19 cellular contexts compared by ENCODE assay signal in the genomic region with DNA sequence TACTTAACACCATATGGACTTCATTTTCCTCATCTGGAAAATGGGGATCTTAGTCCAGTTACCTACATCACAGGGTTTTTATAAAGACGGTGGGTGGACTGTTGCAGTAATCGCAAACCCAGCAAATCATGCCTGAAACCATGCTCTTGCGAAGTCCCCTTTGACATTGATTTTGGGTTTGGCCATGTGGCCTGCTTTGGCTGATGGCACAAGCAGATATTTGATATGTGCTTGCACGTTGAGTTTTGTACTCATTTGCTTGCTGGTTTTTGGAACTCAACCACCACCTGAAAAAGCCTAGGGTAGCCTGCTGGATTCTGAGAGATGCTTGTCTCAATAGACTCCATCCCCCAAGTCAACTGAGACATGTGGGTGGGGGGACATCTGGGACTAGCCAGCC. TPM values are rescaled to one million over a fixed set of nuclear protein-coding genes. Genes with fewer than 3 reads are reported as not detected.
A peak's percentile ranks its signal among the peaks of the same experiment; 100 is the strongest.
DNase-seq lines count a peak whose midpoint lies in the region; ATAC-seq and TF ChIP-seq lines count a peak whose summit lies in the region.
"Had no signal": no experiment of that assay in that cellular context is flagged by ENCODE, and none has a peak within 500 bp of the region (broad histone marks: within the 10 kb centered on the region; RNA-seq: fewer than 3 reads in every experiment).

No MANE protein-coding gene starts in this region.

- H3K4me1 Mint-ChIP-seq in MCF 10A (ENCODE audit: insufficient read depth, unreplicated experiment), result peaks cover 15% of the 10 kb centered on the region
- peaks cover 26% of the 10 kb centered on the region for H3K4me1 Mint-ChIP-seq in activated CD4-positive, alpha-beta memory T cell treated with anti-CD3 and anti-CD28 coated beads for 36 hours (ENCODE audit: low read depth)
- H3K4me1 Mint-ChIP-seq: B cell, GM23338 had no signal

- 93% methylated on average over 4 of the region's 4 CpGs for WGBS in mammary epithelial cell (ENCODE audit: low coverage, missing lambda C conversion rate)

- peak overlapping the region; percentile 22 for H3K27ac Mint-ChIP-seq in MCF 10A (ENCODE audit: low read depth, unreplicated experiment)
- no peak overlapping the region for H3K27ac Mint-ChIP-seq in activated CD4-positive, alpha-beta memory T cell treated with anti-CD3 and anti-CD28 coated beads for 36 hours
- H3K27ac Mint-ChIP-seq: B cell, GM23338, HFFc6 had no signal

- DNase-seq in MCF 10A (ENCODE audit: unreplicated experiment) (no peak), mammary epithelial cell (no peak), left lobe of liver (ENCODE audit: low spot score) (no peak)
- DNase-seq in activated CD4-positive, alpha-beta memory T cell treated with anti-CD3 and anti-CD28 coated beads for 36 hours, result no peak
- no peak for DNase-seq in activated T-cell treated with anti-CD3 and anti-CD28 coated beads, Interleukin-2, amount 50 U/mL, for 1 hour
- DNase-seq: Caco-2; CD4-positive, CD25-positive, alpha-beta regulatory T cell; CD8-positive, alpha-beta T cell; DMS153; DND-41; HFFc6 had no signal

- H3K36me3 Mint-ChIP-seq in MCF 10A (ENCODE audit: insufficient read depth, unreplicated experiment), result no peaks in the 10 kb centered on the region
- no peaks in the 10 kb centered on the region for H3K36me3 Mint-ChIP-seq in activated CD4-positive, alpha-beta memory T cell treated with anti-CD3 and anti-CD28 coated beads for 36 hours
- H3K36me3 Mint-ChIP-seq: CD4-positive, CD25-positive, alpha-beta regulatory T cell; CD8-positive, alpha-beta T cell had no signal

- no peaks in the 10 kb centered on the region for H3K27me3 Mint-ChIP-seq in MCF 10A (ENCODE audit: insufficient read depth, unreplicated experiment)
- H3K27me3 Mint-ChIP-seq in activated CD4-positive, alpha-beta memory T cell treated with anti-CD3 and anti-CD28 coated beads for 36 hours, result no peaks in the 10 kb centered on the region
- H3K27me3 Mint-ChIP-seq: B cell; CD4-positive, CD25-positive, alpha-beta regulatory T cell had no signal

- H3K4me2 ChIP-seq in mammary epithelial cell (ENCODE audit: insufficient read depth, low read depth, low read length), result no peak overlapping the region
- H3K4me2 ChIP-seq: BLaER1, GM23338 had no signal

- no peak overlapping the region for H3K9ac ChIP-seq in mammary epithelial cell (ENCODE audit: insufficient read depth, low read length)
- H3K9ac ChIP-seq: BLaER1 had no signal

- ATAC-seq in left lobe of liver (peak; percentile 62), GM21390 (IDR thresholded peaks at IDR 0.05; ENCODE audit: unreplicated experiment) (no peak)
- ATAC-seq: CD8-positive, alpha-beta T cell; GM23338 had no signal

- dilution Hi-C loops in mammary epithelial cell (cut with HindIII; ENCODE audit: low sequenced_read_pairs), result no loop called here

- CTCF ChIA-PET in MCF 10A (lab: Yijun Ruan, JAX), result no interaction called here
- CTCF ChIA-PET in mammary epithelial cell (lab: Charles Lee; ENCODE audit: low non-redundant PET), result no interaction called here
- CTCF ChIA-PET in activated CD4-positive, alpha-beta memory T cell treated with anti-CD3 and anti-CD28 coated beads for 36 hours (lab: Charles Lee), result no interaction called here

- H3K27ac ChIP-seq in mammary epithelial cell (ENCODE audit: insufficient read depth, low read depth, low read length) (no peak overlapping the region), angular gyrus (ENCODE audit: low read depth, low read length) (peak overlapping the region; percentile 37), temporal lobe (ENCODE audit: low read depth, low read length) (peak overlapping the region; percentile 67)
- H3K27ac ChIP-seq: BLaER1, C4-2B had no signal

- no peaks in the 10 kb centered on the region for H3K36me3 ChIP-seq in mammary epithelial cell (ENCODE audit: insufficient read depth, low read length)
- H3K36me3 ChIP-seq: BLaER1, HAP-1 had no signal

- no peaks in the 10 kb centered on the region for H3K9me3 Mint-ChIP-seq in MCF 10A (ENCODE audit: unreplicated experiment)
- H3K9me3 Mint-ChIP-seq in activated CD4-positive, alpha-beta memory T cell treated with anti-CD3 and anti-CD28 coated beads for 36 hours, result no peaks in the 10 kb centered on the region
- H3K9me3 Mint-ChIP-seq: CD8-positive, alpha-beta T cell; GM23338; HFFc6 had no signal

- no peak overlapping the region for H3K4me3 Mint-ChIP-seq in MCF 10A (ENCODE audit: unreplicated experiment)
- H3K4me3 Mint-ChIP-seq in activated CD4-positive, alpha-beta memory T cell treated with anti-CD3 and anti-CD28 coated beads for 36 hours, result no peak overlapping the region
- H3K4me3 Mint-ChIP-seq: B cell; CD4-positive, CD25-positive, alpha-beta regulatory T cell; CD8-positive, alpha-beta T cell; GM23338; HFFc6 had no signal

- no peaks in the 10 kb centered on the region for H3K9me3 ChIP-seq in mammary epithelial cell (replicated peaks; ENCODE audit: insufficient read depth, low read length)
- H3K9me3 ChIP-seq: Caco-2, HAP-1 had no signal

- peaks cover 3% of the 10 kb centered on the region for H3K4me1 ChIP-seq in mammary epithelial cell (ENCODE audit: insufficient read depth, low read length)
- H3K4me1 ChIP-seq: BLaER1, Caco-2, HAP-1 had no signal

- no peak overlapping the region for H2AFZ ChIP-seq in mammary epithelial cell (ENCODE audit: low read depth, low read length)

- no peak overlapping the region for H3K4me3 ChIP-seq in mammary epithelial cell (replicated peaks in 1 of 3; ENCODE audit: insufficient read depth in 1 of 3, low read depth in 2 of 3, low read length in 3 of 3)
- H3K4me3 ChIP-seq: BLaER1, GM23338, HAP-1 had no signal

- intact Hi-C loops in MCF 10A (cut with micrococcal nuclease), result no loop called here
- intact Hi-C loops in mammary epithelial cell (cut with micrococcal nuclease), result no loop called here
- intact Hi-C loops in activated CD4-positive, alpha-beta memory T cell treated with anti-CD3 and anti-CD28 coated beads for 36 hours (cut with micrococcal nuclease), result loop anchor here (5.0 kb wide), 2 partner anchors 39 to 54 kb away; no protein-coding TSS in a partner anchor

- in situ Hi-C loops in mammary epithelial cell (cut with MboI; ENCODE audit: low sequenced_read_pairs in 2 of 2), result no loop called here

- POLR2A ChIA-PET in MCF 10A (lab: Yijun Ruan, JAX), result no interaction called here
- POLR2A ChIA-PET in activated CD4-positive, alpha-beta memory T cell treated with anti-CD3 and anti-CD28 coated beads for 36 hours (lab: Charles Lee), result no interaction called here

- no peaks in the 10 kb centered on the region for H4K20me1 ChIP-seq in mammary epithelial cell (ENCODE audit: insufficient read depth, low read length)
- H4K20me1 ChIP-seq: BLaER1 had no signal

- no peaks in the 10 kb centered on the region for H3K27me3 ChIP-seq in mammary epithelial cell (ENCODE audit: insufficient read depth, low read length)
- H3K27me3 ChIP-seq: BLaER1 had no signal

- TF ChIP-seq CTCF in MCF 10A (IDR thresholded peaks at IDR 0.05; ENCODE audit: unreplicated experiment), result no peak
- no peak for TF ChIP-seq CTCF in mammary epithelial cell (conservative IDR thresholded peaks at IDR 0.05 in 1 of 2, IDR thresholded peaks at IDR 0.05 in 1 of 2; ENCODE audit: extremely low read depth in 1 of 2, insufficient read depth in 1 of 2, low read depth in 1 of 2, low read length in 2 of 2)

- BruUV-seq in MCF 10A (replicated peaks; lab: Mats Ljungman, UMichigan) (no TSS peak), mammary epithelial cell (replicated peaks; lab: Mats Ljungman, UMichigan) (no TSS peak)

- no peaks in the 10 kb centered on the region for H3K79me2 ChIP-seq in mammary epithelial cell (ENCODE audit: insufficient read depth, low read length)

RNA-seq across cellular contexts. Expression of gene KLHL2, which starts 14.4 kb away (rescaled TPM):
- total RNA-seq in MCF 10A (2022) (37.1 and 40.0 TPM in 2 replicates), mammary epithelial cell (10 to 100 TPM; 23.7 to 24.2 TPM), left lobe of liver (23.0 TPM), temporal lobe (51.6 TPM)
- 13.4 TPM for polyA plus RNA-seq in mammary epithelial cell
- 56.3 TPM for polyA minus RNA-seq in mammary epithelial cell
- 10 to 100 TPM; 25.0 to 26.0 TPM for total RNA-seq in activated CD4-positive, alpha-beta memory T cell treated with anti-CD3 and anti-CD28 coated beads for 36 hours
